In genomic region chr19:55377356-55378131, GRCh38 we compare ENCODE assay signal across 1 cellular context.
TF ChIP-seq lines count a peak whose summit lies in the region.

No MANE protein-coding gene starts in this region.

TF ChIP-seq in K562, 482 proteins besides CTCF, POLR2A, EP300 and RAD21:
- TF ChIP-seq ZSCAN29 (IDR thresholded peaks at IDR 0.05), result no peak
- TF ChIP-seq HDAC3 (IDR thresholded peaks at IDR 0.05; ENCODE audit: borderline replicate concordance, partially characterized antibody), result no peak
- no peak for TF ChIP-seq DPF2 (IDR thresholded peaks at IDR 0.05)
- no peak for TF ChIP-seq NEUROD1 (IDR thresholded peaks at IDR 0.05; ENCODE audit: borderline replicate concordance, low read depth, low read length, partially characterized antibody)
- no peak for TF ChIP-seq SIN3B (IDR thresholded peaks at IDR 0.05; ENCODE audit: low read depth)
- no peak for TF ChIP-seq RCOR1 (IDR thresholded peaks at IDR 0.05; ENCODE audit: borderline replicate concordance in 1 of 2, low read depth in 2 of 2, low read length in 2 of 2)
- TF ChIP-seq CBX1 (IDR thresholded peaks at IDR 0.05; ENCODE audit: low read depth), result no peak
- TF ChIP-seq ZFP91 (CRISPR knock-in tag; IDR thresholded peaks at IDR 0.05), result no peak
- no peak for TF ChIP-seq HNRNPUL1 (IDR thresholded peaks at IDR 0.05; ENCODE audit: low read length)
- peak; percentile 54; the same call in 1 of the 2 replicates for TF ChIP-seq POLR2G (IDR thresholded peaks at IDR 0.05; ENCODE audit: low read depth, low read length)
- no peak for TF ChIP-seq SMARCA4 (IDR thresholded peaks at IDR 0.05)
- TF ChIP-seq, protein P1, sequence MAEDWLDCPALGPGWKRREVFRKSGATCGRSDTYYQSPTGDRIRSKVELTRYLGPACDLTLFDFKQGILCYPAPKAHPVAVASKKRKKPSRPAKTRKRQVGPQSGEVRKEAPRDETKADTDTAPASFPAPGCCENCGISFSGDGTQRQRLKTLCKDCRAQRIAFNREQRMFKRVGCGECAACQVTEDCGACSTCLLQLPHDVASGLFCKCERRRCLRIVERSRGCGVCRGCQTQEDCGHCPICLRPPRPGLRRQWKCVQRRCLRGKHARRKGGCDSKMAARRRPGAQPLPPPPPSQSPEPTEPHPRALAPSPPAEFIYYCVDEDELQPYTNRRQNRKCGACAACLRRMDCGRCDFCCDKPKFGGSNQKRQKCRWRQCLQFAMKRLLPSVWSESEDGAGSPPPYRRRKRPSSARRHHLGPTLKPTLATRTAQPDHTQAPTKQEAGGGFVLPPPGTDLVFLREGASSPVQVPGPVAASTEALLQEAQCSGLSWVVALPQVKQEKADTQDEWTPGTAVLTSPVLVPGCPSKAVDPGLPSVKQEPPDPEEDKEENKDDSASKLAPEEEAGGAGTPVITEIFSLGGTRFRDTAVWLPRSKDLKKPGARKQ (CRISPR knock-in tag; IDR thresholded peaks at IDR 0.05), result no peak
- peak; percentile 81 for TF ChIP-seq ZBTB33 (CRISPR knock-in tag; IDR thresholded peaks at IDR 0.05)
- TF ChIP-seq CREB3L1 (IDR thresholded peaks at IDR 0.05; ENCODE audit: borderline replicate concordance, low read depth), result no peak
- TF ChIP-seq TSC22D4 (tag; IDR thresholded peaks at IDR 0.05), result no peak
- TF ChIP-seq, protein P2, sequence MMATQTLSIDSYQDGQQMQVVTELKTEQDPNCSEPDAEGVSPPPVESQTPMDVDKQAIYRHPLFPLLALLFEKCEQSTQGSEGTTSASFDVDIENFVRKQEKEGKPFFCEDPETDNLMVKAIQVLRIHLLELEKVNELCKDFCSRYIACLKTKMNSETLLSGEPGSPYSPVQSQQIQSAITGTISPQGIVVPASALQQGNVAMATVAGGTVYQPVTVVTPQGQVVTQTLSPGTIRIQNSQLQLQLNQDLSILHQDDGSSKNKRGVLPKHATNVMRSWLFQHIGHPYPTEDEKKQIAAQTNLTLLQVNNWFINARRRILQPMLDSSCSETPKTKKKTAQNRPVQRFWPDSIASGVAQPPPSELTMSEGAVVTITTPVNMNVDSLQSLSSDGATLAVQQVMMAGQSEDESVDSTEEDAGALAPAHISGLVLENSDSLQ (IDR thresholded peaks at IDR 0.05), result no peak
